ENCODE assay signal across 27 cellular contexts in the genomic region with DNA sequence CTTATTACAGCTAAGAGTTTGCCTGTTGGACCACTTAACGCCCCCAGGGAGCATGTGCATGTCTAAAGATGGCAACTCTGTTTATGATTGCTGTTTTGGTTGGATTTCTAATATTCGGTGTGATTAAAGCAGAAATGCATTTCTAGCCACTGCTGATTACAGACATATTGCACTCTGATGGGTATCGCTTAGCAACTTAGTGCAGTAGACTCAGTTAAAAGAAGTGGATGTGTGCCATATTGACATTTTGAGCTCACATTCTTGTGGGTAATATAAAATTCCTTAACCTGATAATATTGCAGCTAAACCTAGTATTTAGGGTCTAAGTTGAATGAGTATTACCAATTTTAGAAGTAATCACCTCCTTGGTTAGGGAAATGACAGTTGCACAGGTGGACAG.
"Had no signal": no experiment of that assay in that cellular context is flagged by ENCODE, and none has a peak within 500 bp of the region (broad histone marks: within the 10 kb centered on the region; RNA-seq: fewer than 3 reads in every experiment).

No MANE protein-coding gene starts in this region.

- H3K27me3 Mint-ChIP-seq: activated CD4-positive, alpha-beta memory T cell treated with anti-CD3 and anti-CD28 coated beads, Interleukin-2, amount 10 ng/mL, durations not matched to agents 7 days and 5 days; activated CD4-positive, alpha-beta T cell treated with anti-CD3 and anti-CD28 coated beads, Interleukin-2, amount 10 ng/mL, durations not matched to agents 24 days and 14 days; activated naive CD4-positive, alpha-beta T cell treated with anti-CD3 and anti-CD28 coated beads, Interleukin-2, amount 50 U/mL, for 24 hours; activated naive CD8-positive, alpha-beta T cell treated with anti-CD3 and anti-CD28 coated beads, Interleukin-2, amount 50 U/mL, for 24 hours; activated T-cell treated with anti-CD3 and anti-CD28 coated beads, Interleukin-2, amount 50 U/mL, for 24 hours; activated T-helper 17 cell treated with anti-CD3 and anti-CD28 coated beads, Interleukin-2, amount 50 U/mL, for 72 hours; natural killer cell treated with Interleukin-12 subunit alpha and Interleukin-12 subunit beta and Interleukin-15 and Interleukin-18, amount 100 ng/mL, for 72 hours had no signal

- H3K4me3 Mint-ChIP-seq: activated CD4-positive, alpha-beta memory T cell treated with anti-CD3 and anti-CD28 coated beads, Interleukin-2, amount 10 ng/mL, durations not matched to agents 7 days and 5 days; activated CD4-positive, alpha-beta T cell treated with anti-CD3 and anti-CD28 coated beads, Interleukin-2, amount 10 ng/mL, durations not matched to agents 24 days and 14 days; activated naive CD4-positive, alpha-beta T cell treated with anti-CD3 and anti-CD28 coated beads, Interleukin-2, amount 50 U/mL, for 24 hours; activated naive CD8-positive, alpha-beta T cell treated with anti-CD3 and anti-CD28 coated beads, Interleukin-2, amount 50 U/mL, for 24 hours; activated T-cell treated with anti-CD3 and anti-CD28 coated beads, Interleukin-2, amount 50 U/mL, for 24 hours; activated T-helper 17 cell treated with anti-CD3 and anti-CD28 coated beads, Interleukin-2, amount 50 U/mL, for 72 hours; natural killer cell treated with Interleukin-12 subunit alpha and Interleukin-12 subunit beta and Interleukin-15 and Interleukin-18, amount 100 ng/mL, for 72 hours had no signal

- ATAC-seq: activated naive CD8-positive, alpha-beta T cell treated with anti-CD3 and anti-CD28 coated beads, Interleukin-2, amount 50 U/mL, for 24 hours; activated T-helper 17 cell treated with anti-CD3 and anti-CD28 coated beads, Interleukin-2, amount 50 U/mL, for 72 hours; body of pancreas; esophagus mucosa; natural killer cell treated with Interleukin-12 subunit alpha and Interleukin-12 subunit beta and Interleukin-15 and Interleukin-18, amount 100 ng/mL, for 72 hours; right cardiac atrium had no signal

- H3K4me3 ChIP-seq: body of pancreas, cardiac muscle cell, left ventricle myocardium inferior, lung, spleen, suprapubic skin, tibial artery had no signal

- H3K36me3 Mint-ChIP-seq: activated naive CD4-positive, alpha-beta T cell treated with anti-CD3 and anti-CD28 coated beads, Interleukin-2, amount 50 U/mL, for 24 hours; natural killer cell treated with Interleukin-12 subunit alpha and Interleukin-12 subunit beta and Interleukin-15 and Interleukin-18, amount 100 ng/mL, for 72 hours had no signal

- DNase-seq: activated CD4-positive, alpha-beta memory T cell treated with anti-CD3 and anti-CD28 coated beads, Interleukin-2, amount 10 ng/mL, durations not matched to agents 7 days and 5 days; activated CD4-positive, alpha-beta T cell treated with anti-CD3 and anti-CD28 coated beads, Interleukin-2, amount 10 ng/mL, durations not matched to agents 24 days and 14 days; activated CD4-positive, CD25-positive, alpha-beta regulatory T cell treated with anti-CD3 and anti-CD28 coated beads, Interleukin-2, amount 50 U/mL, for 72 hours; activated CD8-positive, alpha-beta memory T cell treated with anti-CD3 and anti-CD28 coated beads, Interleukin-2, amount 50 U/mL, for 48 hours; activated gamma-delta T cell treated with Interleukin-2 at 50 U/mL for 16 hours; activated naive CD8-positive, alpha-beta T cell treated with anti-CD3 and anti-CD28 coated beads, Interleukin-2, amount 50 U/mL, for 24 hours; activated T-cell treated with anti-CD3 and anti-CD28 coated beads, Interleukin-2, amount 50 U/mL, for 24 hours; amygdala; body of pancreas; cortex of kidney; glutamatergic neuron; islet precursor cell; left ventricle myocardium inferior; mesendoderm; posterior cingulate gyrus; right cardiac atrium; spleen; stimulated activated naive CD4-positive, alpha-beta T cell; T-helper 2 cell; tibial artery had no signal

- H3K9me3 Mint-ChIP-seq: activated CD4-positive, alpha-beta memory T cell treated with anti-CD3 and anti-CD28 coated beads, Interleukin-2, amount 10 ng/mL, durations not matched to agents 7 days and 5 days; activated CD4-positive, alpha-beta T cell treated with anti-CD3 and anti-CD28 coated beads, Interleukin-2, amount 10 ng/mL, durations not matched to agents 24 days and 14 days; activated naive CD4-positive, alpha-beta T cell treated with anti-CD3 and anti-CD28 coated beads, Interleukin-2, amount 50 U/mL, for 24 hours; activated naive CD8-positive, alpha-beta T cell treated with anti-CD3 and anti-CD28 coated beads, Interleukin-2, amount 50 U/mL, for 24 hours; activated T-cell treated with anti-CD3 and anti-CD28 coated beads, Interleukin-2, amount 50 U/mL, for 24 hours; activated T-helper 17 cell treated with anti-CD3 and anti-CD28 coated beads, Interleukin-2, amount 50 U/mL, for 72 hours; natural killer cell treated with Interleukin-12 subunit alpha and Interleukin-12 subunit beta and Interleukin-15 and Interleukin-18, amount 100 ng/mL, for 72 hours had no signal
